ENCODE assay signal across 17 cellular contexts in the genomic region with DNA sequence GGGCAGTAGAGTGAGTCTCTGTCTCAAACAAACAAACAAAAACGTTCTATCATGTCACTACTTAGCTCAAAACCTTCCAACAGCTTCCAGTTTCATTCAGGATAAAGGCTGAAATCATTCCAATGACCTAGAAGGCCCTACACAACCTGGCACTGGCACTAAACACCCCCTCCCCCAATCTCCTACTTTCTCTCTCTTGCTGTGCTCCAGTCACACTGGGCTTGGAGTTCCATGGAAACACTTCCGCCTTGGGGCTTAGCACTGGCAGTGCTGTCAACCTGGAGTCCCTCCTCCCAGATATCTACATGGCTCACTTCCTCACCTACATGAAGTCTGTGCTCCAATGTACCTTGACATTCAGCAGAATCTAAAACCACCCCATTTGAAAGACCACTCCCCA.
"Had no signal": no experiment of that assay in that cellular context is flagged by ENCODE, and none has a peak within 500 bp of the region (broad histone marks: within the 10 kb centered on the region; RNA-seq: fewer than 3 reads in every experiment).

No MANE protein-coding gene starts in this region.

- H3K9me3 Mint-ChIP-seq: activated naive CD4-positive, alpha-beta T cell treated with anti-CD3 and anti-CD28 coated beads, Interleukin-2, amount 50 U/mL, for 72 hours; activated T-helper 1 cell treated with anti-CD3 and anti-CD28 coated beads, Interleukin-12 subunit alpha, Interleukin-12 subunit beta, Interleukin-2, Interleukin-4 antibody, amounts not matched to agents 30 ng/mL and 10 ng/mL and 1 ng/mL, durations not matched to agents 14 hours and 24 hours and 36 hours; dendritic cell treated with granulocyte-macrophage colony-stimulating factor and Interleukin-4, amounts not matched to agents 40 ng/mL and 50 ng/mL, for 4 days; natural killer cell treated with Interleukin-12 subunit alpha and Interleukin-12 subunit beta and Interleukin-15 and Interleukin-18, amount 100 ng/mL, for 72 hours had no signal

- DNase-seq: activated CD4-positive, alpha-beta T cell treated with anti-CD3 and anti-CD28 coated beads, Interleukin-2, amount 50 U/mL, for 4 hours; activated gamma-delta T cell treated with Interleukin-2 at 50 U/mL for 16 hours; effector CD8-positive, alpha-beta T cell; esophagus squamous epithelium; heart right ventricle; posterior cingulate gyrus; retina; stimulated activated CD4-positive, alpha-beta T cell treated with anti-CD3 and anti-CD28 coated beads, Interleukin-12 subunit alpha, Interleukin-12 subunit beta, amount 100 ng/mL, for 4 hours; stimulated activated CD4-positive, alpha-beta T cell treated with anti-CD3 and anti-CD28 coated beads, Interleukin-1b, Interleukin-23, amount 100 ng/mL, for 48 hours; stimulated activated CD8-positive, alpha-beta memory T cell treated with anti-CD3 and anti-CD28 coated beads, Interleukin-4, amount 100 ng/mL, for 48 hours; stimulated activated naive CD4-positive, alpha-beta T cell; T-helper 2 cell; WERI-Rb-1 had no signal

- H3K9me3 ChIP-seq: esophagus squamous epithelium, heart right ventricle had no signal

- H3K27me3 ChIP-seq: esophagus squamous epithelium, heart right ventricle had no signal

- H3K4me3 Mint-ChIP-seq: activated T-helper 1 cell treated with anti-CD3 and anti-CD28 coated beads, Interleukin-12 subunit alpha, Interleukin-12 subunit beta, Interleukin-2, Interleukin-4 antibody, amounts not matched to agents 30 ng/mL and 10 ng/mL and 1 ng/mL, durations not matched to agents 14 hours and 24 hours and 36 hours; dendritic cell treated with granulocyte-macrophage colony-stimulating factor and Interleukin-4, amounts not matched to agents 40 ng/mL and 50 ng/mL, for 4 days; natural killer cell treated with Interleukin-12 subunit alpha and Interleukin-12 subunit beta and Interleukin-15 and Interleukin-18, amount 100 ng/mL, for 72 hours had no signal

- H3K27ac ChIP-seq: esophagus squamous epithelium, heart right ventricle, WERI-Rb-1 had no signal

- H3K4me3 ChIP-seq: esophagus squamous epithelium, heart right ventricle had no signal

- H3K27ac Mint-ChIP-seq: activated T-helper 1 cell treated with anti-CD3 and anti-CD28 coated beads, Interleukin-12 subunit alpha, Interleukin-12 subunit beta, Interleukin-2, Interleukin-4 antibody, amounts not matched to agents 30 ng/mL and 10 ng/mL and 1 ng/mL, durations not matched to agents 14 hours and 24 hours and 36 hours; dendritic cell treated with granulocyte-macrophage colony-stimulating factor and Interleukin-4, amounts not matched to agents 40 ng/mL and 50 ng/mL, for 4 days; natural killer cell treated with Interleukin-12 subunit alpha and Interleukin-12 subunit beta and Interleukin-15 and Interleukin-18, amount 100 ng/mL, for 72 hours had no signal

- H3K36me3 Mint-ChIP-seq: activated naive CD4-positive, alpha-beta T cell treated with anti-CD3 and anti-CD28 coated beads, Interleukin-2, amount 50 U/mL, for 72 hours; natural killer cell treated with Interleukin-12 subunit alpha and Interleukin-12 subunit beta and Interleukin-15 and Interleukin-18, amount 100 ng/mL, for 72 hours had no signal

- H3K27me3 Mint-ChIP-seq: dendritic cell treated with granulocyte-macrophage colony-stimulating factor and Interleukin-4, amounts not matched to agents 40 ng/mL and 50 ng/mL, for 4 days had no signal
